9 cellular contexts compared by ENCODE assay signal in genomic region chr1:39515417-39516086, GRCh38. TPM values are rescaled to one million over a fixed set of nuclear protein-coding genes. Genes with fewer than 3 reads are reported as not detected.
DNase-seq lines count a peak whose midpoint lies in the region; ATAC-seq and TF ChIP-seq lines count a peak whose summit lies in the region.
"Not testable (repeated sequence)": the region's sequence is repeated elsewhere in the genome, so short reads cannot be mapped to it uniquely, and the experiment has no call there.
"Had no signal": no experiment of that assay in that cellular context is flagged by ENCODE, and none has a peak within 500 bp of the region (broad histone marks: within the 10 kb centered on the region; RNA-seq: fewer than 3 reads in every experiment).

No MANE protein-coding gene starts in this region.

- H3K27me3 Mint-ChIP-seq in activated CD4-positive, alpha-beta memory T cell treated with anti-CD3 and anti-CD28 coated beads, Interleukin-2, amount 10 ng/mL, durations not matched to agents 7 days and 5 days: not testable (repeated sequence)

- not testable (repeated sequence) for H3K27ac ChIP-seq in ACC112 (ENCODE audit: low read depth, low read length); HUES64 (ENCODE audit: low read depth, low read length)

- peak overlapping the region; percentile 63; the same call in 1 of the 2 replicates for H3K4me3 ChIP-seq in ACC112 (ENCODE audit: low read depth, low read length)
- H3K4me3 ChIP-seq in HUES64 (ENCODE audit: low read length): peak overlapping the region; percentile 44
- H3K4me3 ChIP-seq in astrocyte of the cerebellum (ENCODE audit: low read depth, low read length): peak overlapping the region; percentile 15
- H3K4me3 ChIP-seq in fibroblast of mammary gland (ENCODE audit: control insufficient read depth, low read depth, low read length): peak overlapping the region; percentile 25
- H3K4me3 ChIP-seq in skeletal muscle cell (ENCODE audit: low read depth, low read length): peak overlapping the region; percentile 34

- H3K4me1 Mint-ChIP-seq in activated CD4-positive, alpha-beta memory T cell treated with anti-CD3 and anti-CD28 coated beads, Interleukin-2, amount 10 ng/mL, durations not matched to agents 7 days and 5 days: not testable (repeated sequence)

- 65% methylated on average over 17 of the region's 50 CpGs for WGBS in HUES64

- H3K9me3 ChIP-seq in HUES64 (ENCODE audit: insufficient read depth, low read depth, low read length): not testable (repeated sequence)

- not testable (repeated sequence) for H2AFZ ChIP-seq in ACC112 (ENCODE audit: low read length, unreplicated experiment)

- not testable (repeated sequence) for H3K27me3 ChIP-seq in ACC112 (ENCODE audit: insufficient read depth, low read length)
- peaks cover 19% of the 10 kb centered on the region for H3K27me3 ChIP-seq in HUES64 (ENCODE audit: insufficient read depth, low read length)

- in situ Hi-C loops in astrocyte of the cerebellum (cut with HindIII; ENCODE audit: low sequenced_read_pairs): not testable (repeated sequence)

- POLR2A ChIA-PET in activated CD4-positive, alpha-beta memory T cell treated with anti-CD3 and anti-CD28 coated beads, Interleukin-2, amount 10 ng/mL, durations not matched to agents 7 days and 5 days (lab: Charles Lee): not testable (repeated sequence)

- not testable (repeated sequence) for H3K9me3 Mint-ChIP-seq in activated CD4-positive, alpha-beta memory T cell treated with anti-CD3 and anti-CD28 coated beads, Interleukin-2, amount 10 ng/mL, durations not matched to agents 7 days and 5 days

- H3K4me1 ChIP-seq in ACC112 (ENCODE audit: control insufficient read depth, insufficient read depth, low read length, unreplicated experiment); HUES64 (ENCODE audit: insufficient read depth, low read length): not testable (repeated sequence)

- CTCF ChIA-PET in activated CD4-positive, alpha-beta memory T cell treated with anti-CD3 and anti-CD28 coated beads, Interleukin-2, amount 10 ng/mL, durations not matched to agents 7 days and 5 days (lab: Charles Lee): not testable (repeated sequence)

- H3K36me3 Mint-ChIP-seq in activated CD4-positive, alpha-beta memory T cell treated with anti-CD3 and anti-CD28 coated beads, Interleukin-2, amount 10 ng/mL, durations not matched to agents 7 days and 5 days (ENCODE audit: low read depth): not testable (repeated sequence)

- peak; percentile 57 for ATAC-seq in GM18907 (IDR thresholded peaks at IDR 0.05; ENCODE audit: unreplicated experiment)

- TF ChIP-seq CTCF in astrocyte of the cerebellum (IDR thresholded peaks at IDR 0.05; ENCODE audit: low read depth, low read length, missing control alignments); fibroblast of mammary gland (conservative IDR thresholded peaks at IDR 0.05; ENCODE audit: control insufficient read depth, insufficient read depth, low read depth, low read length): not testable (repeated sequence)

- DNase-seq in activated CD4-positive, alpha-beta memory T cell treated with anti-CD3 and anti-CD28 coated beads, Interleukin-2, amount 10 ng/mL, durations not matched to agents 7 days and 5 days; astrocyte of the cerebellum (ENCODE audit: low read depth); skeletal muscle cell (ENCODE audit: low read depth): not testable (repeated sequence)
- DNase-seq in fibroblast of mammary gland (ENCODE audit: low read depth): peak; percentile 46
- DNase-seq in kidney tubule cell (ENCODE audit: low spot score): peak; percentile 39

- not testable (repeated sequence) for H3K36me3 ChIP-seq in ACC112 (ENCODE audit: insufficient read depth, low read length); HUES64 (ENCODE audit: insufficient read depth, low read length)

- not testable (repeated sequence) for H3K79me2 ChIP-seq in ACC112 (ENCODE audit: control insufficient read depth, insufficient read depth, low read length, unreplicated experiment)

- H3K9ac ChIP-seq in HUES64 (ENCODE audit: low read depth, low read length): not testable (repeated sequence)

- H3K4me3 Mint-ChIP-seq in activated CD4-positive, alpha-beta memory T cell treated with anti-CD3 and anti-CD28 coated beads, Interleukin-2, amount 10 ng/mL, durations not matched to agents 7 days and 5 days: peak overlapping the region; percentile 55

- H3K27ac Mint-ChIP-seq in activated CD4-positive, alpha-beta memory T cell treated with anti-CD3 and anti-CD28 coated beads, Interleukin-2, amount 10 ng/mL, durations not matched to agents 7 days and 5 days: not testable (repeated sequence)

RNA-seq across cellular contexts. Expression of gene BMP8A, which starts 24.1 kb away (rescaled TPM):
- polyA plus RNA-seq in HUES64 (2013, experiment 1 of 2): not detected
- not detected for polyA plus RNA-seq in HUES64 (2013, experiment 2 of 2)
- not detected for total RNA-seq in activated CD4-positive, alpha-beta memory T cell treated with anti-CD3 and anti-CD28 coated beads, Interleukin-2, amount 10 ng/mL, durations not matched to agents 7 days and 5 days
- total RNA-seq: HT1080 had no signal
